In genomic region chr14:103084021-103084919, GRCh38 we compare ENCODE assay signal across 15 cellular contexts. TPM values are rescaled to one million over a fixed set of nuclear protein-coding genes. Genes with fewer than 3 reads are reported as not detected.
DNase-seq lines count a peak whose midpoint lies in the region; ATAC-seq, FAIRE-seq and TF ChIP-seq lines count a peak whose summit lies in the region.
"Had no signal": no experiment of that assay in that cellular context is flagged by ENCODE, and none has a peak within 500 bp of the region (broad histone marks: within the 10 kb centered on the region; RNA-seq: fewer than 3 reads in every experiment).

Gene LBHD2, plus strand, starts transcription at chr14:103084210. Its CDS starts 1,803 bp downstream, at chr14:103086013.

- peaks cover 10% of the 10 kb centered on the region; the same call in 1 of the 2 replicates for H3F3A ChIP-seq in PC-9 (ENCODE audit: insufficient read depth, low read depth)

- no peaks in the 10 kb centered on the region; the same call in 1 of the 2 replicates for H3K9me3 ChIP-seq in PC-9 (ENCODE audit: insufficient read depth, low read depth)

- DNase-seq in D721Med (ENCODE audit: insufficient read length, low spot score): peak; percentile 22
- peak; percentile 41 for DNase-seq in left ventricle myocardium superior
- no peak for DNase-seq in osteocyte (ENCODE audit: extremely low spot score, unreplicated experiment)
- DNase-seq in GM13977 (ENCODE audit: low spot score): no peak
- DNase-seq in middle frontal gyrus (ENCODE audit: extremely low spot score, low spot score): no peak
- DNase-seq in PC-9: no peak
- DNase-seq: activated CD4-positive, alpha-beta T cell treated with anti-CD3 and anti-CD28 coated beads for 4 hours; CD8-positive, alpha-beta T cell; Karpas-422; NCI-H524 had no signal

- POLR2A ChIA-PET in PC-9 (lab: Charles Lee; ENCODE audit: unreplicated experiment): no interaction called here

- peaks cover 12% of the 10 kb centered on the region for H3K27me3 Mint-ChIP-seq in osteocyte (ENCODE audit: unreplicated experiment)

- FAIRE-seq in D721Med (lab: Jason Lieb, UNC): no peak

- TF ChIP-seq CTCF in D721Med (IDR thresholded peaks at IDR 0.05; ENCODE audit: insufficient read depth, missing control alignments): no peak
- TF ChIP-seq CTCF in osteocyte (IDR thresholded peaks at IDR 0.05): no peak
- TF ChIP-seq CTCF in GM13977 (IDR thresholded peaks at IDR 0.05; ENCODE audit: extremely low read depth, insufficient read depth, missing control alignments): no peak
- TF ChIP-seq CTCF in PC-9 (conservative IDR thresholded peaks at IDR 0.05): no peak

- no TSS peak for BruUV-seq in PC-9 (replicated peaks; lab: Mats Ljungman, UMichigan)

- intact Hi-C loops in left ventricle myocardium superior (cut with micrococcal nuclease) (no loop called here), PC-9 (cut with micrococcal nuclease; ENCODE audit: unreplicated experiment) (no loop called here)

- H3K4me1 ChIP-seq in PC-9 (replicated peaks; ENCODE audit: insufficient read depth): no peaks in the 10 kb centered on the region

- peak within 1 kb of the TSS; percentile 42 for H3K4me3 Mint-ChIP-seq in osteocyte (ENCODE audit: unreplicated experiment)
- H3K4me3 Mint-ChIP-seq: CD8-positive, alpha-beta T cell had no signal

- no peak within 1 kb of the TSS for H3K4me3 ChIP-seq in PC-9

- no peak within 1 kb of the TSS for H3K4me2 ChIP-seq in PC-9

- H3K36me3 ChIP-seq in PC-9 (ENCODE audit: low read depth): no peaks in the 10 kb centered on the region

- H3K4me1 Mint-ChIP-seq in osteocyte (ENCODE audit: unreplicated experiment): peaks cover 3% of the 10 kb centered on the region

- H3K79me2 ChIP-seq in PC-9 (ENCODE audit: low read depth): no peaks in the 10 kb centered on the region

- peak; percentile 62 for ATAC-seq in SK-N-SH treated with all-trans-retinoic acid at 6 μM for 48 hours
- peak; percentile 53 for ATAC-seq in left ventricle myocardium superior
- ATAC-seq in GM21786 (IDR thresholded peaks at IDR 0.05; ENCODE audit: unreplicated experiment): no peak
- ATAC-seq: CD8-positive, alpha-beta T cell had no signal

- H3K27ac ChIP-seq in PC-9: no peak within 1 kb of the TSS

- CTCF ChIA-PET in PC-9 (lab: Charles Lee): interaction anchor here (0.6 to 0.7 kb wide), 3 partner anchors 15 to 39 kb away, joined by 3 to 6 read pairs (median 3); partner anchors contain the start of gene TNFAIP2

- H3K36me3 Mint-ChIP-seq in osteocyte (ENCODE audit: unreplicated experiment): no peaks in the 10 kb centered on the region
- H3K36me3 Mint-ChIP-seq: CD8-positive, alpha-beta T cell had no signal

- no peaks in the 10 kb centered on the region for H3K9me3 Mint-ChIP-seq in osteocyte (ENCODE audit: unreplicated experiment)
- H3K9me3 Mint-ChIP-seq: activated T-helper 2 cell treated with anti-CD3 and anti-CD28 coated beads, Interferon-gamma antibody, Interleukin-2, Interleukin-4, amounts not matched to agents 10 μg/mL and 5 μg/mL and 100 μg/mL, durations not matched to agents 14 hours and 24 hours and 36 hours; CD8-positive, alpha-beta T cell had no signal

- H3K27me3 ChIP-seq in PC-9 (ENCODE audit: insufficient read depth, low read depth): no peaks in the 10 kb centered on the region

- no peak within 1 kb of the TSS for H2AFZ ChIP-seq in PC-9

- no peaks in the 10 kb centered on the region for H3K9me2 ChIP-seq in PC-9 (ENCODE audit: insufficient read depth)

- H4K20me1 ChIP-seq in PC-9 (ENCODE audit: insufficient read depth): no peaks in the 10 kb centered on the region

- H3K27ac Mint-ChIP-seq in osteocyte (ENCODE audit: unreplicated experiment): no peak within 1 kb of the TSS
- H3K27ac Mint-ChIP-seq: activated T-helper 2 cell treated with anti-CD3 and anti-CD28 coated beads, Interferon-gamma antibody, Interleukin-2, Interleukin-4, amounts not matched to agents 10 μg/mL and 5 μg/mL and 100 μg/mL, durations not matched to agents 14 hours and 24 hours and 36 hours; CD8-positive, alpha-beta T cell had no signal

- in situ Hi-C loops in GM13977 (cut with MboI; ENCODE audit: low pct_unique_long_range_greater_than_20kb, low sequenced_read_pairs, unreplicated experiment): loop anchor here (25.0 kb wide), 1 partner anchor 203 kb away; no protein-coding TSS in a partner anchor

TF ChIP-seq in SK-N-SH treated with all-trans-retinoic acid at 6 μM for 48 hours, 23 proteins besides CTCF, POLR2A, EP300 and RAD21:
- no peak for TF ChIP-seq ZNF70 (CRISPR knock-in tag; IDR thresholded peaks at IDR 0.05)
- no peak for TF ChIP-seq ESRRG (CRISPR knock-in tag; IDR thresholded peaks at IDR 0.05)
- TF ChIP-seq ZFP3 (CRISPR knock-in tag; IDR thresholded peaks at IDR 0.05): no peak
- no peak for TF ChIP-seq POU6F1 (CRISPR knock-in tag; IDR thresholded peaks at IDR 0.05; ENCODE audit: borderline replicate concordance, low read depth)
- TF ChIP-seq RARB (CRISPR knock-in tag; IDR thresholded peaks at IDR 0.05): no peak

RNA-seq across cellular contexts. Expression of gene LBHD2, which starts in this region (rescaled TPM):
- total RNA-seq in left ventricle myocardium superior (not detected), osteocyte (not detected in 2 replicates), PC-9 (2021) (0.52 and 0.78 TPM in 2 replicates)
- total RNA-seq: activated T-helper 2 cell treated with anti-CD3 and anti-CD28 coated beads, Interferon-gamma antibody, Interleukin-2, Interleukin-4, amounts not matched to agents 10 μg/mL and 5 μg/mL and 100 μg/mL, durations not matched to agents 14 hours and 24 hours and 36 hours; CD8-positive, alpha-beta T cell; lung microvascular endothelial cell; urinary bladder had no signal

Comparison
In these comparisons a context has a peak if more than half of its experiments do, and no peak if none do; other contexts are left out.
1. Peak in DNase-seq and ATAC-seq in left ventricle myocardium superior; RNA of the gene not detected or under 1 TPM.